Comparison of ENCODE assay signal across 33 cellular contexts in the genomic region with DNA sequence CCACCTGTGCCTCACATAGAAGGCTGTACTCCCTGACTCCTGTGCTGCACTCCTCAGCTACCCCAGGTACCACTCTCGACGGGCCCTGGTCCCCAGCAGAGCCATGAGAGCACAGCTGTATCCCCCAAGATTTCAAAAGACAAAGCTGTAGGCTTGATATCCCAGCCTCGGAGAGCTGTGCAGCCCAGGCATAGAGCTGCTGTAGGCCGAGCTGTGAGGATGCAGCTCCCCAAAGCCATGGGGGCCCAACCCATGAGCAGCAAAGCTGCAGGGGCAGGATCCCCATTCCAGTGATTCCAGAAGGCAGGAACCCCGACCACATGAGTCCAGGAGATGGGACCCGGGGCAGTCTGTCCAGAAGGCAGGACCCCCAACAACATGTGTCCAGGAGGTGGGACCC.
"Had no signal": no experiment of that assay in that cellular context is flagged by ENCODE, and none has a peak within 500 bp of the region (broad histone marks: within the 10 kb centered on the region; RNA-seq: fewer than 3 reads in every experiment).

No MANE protein-coding gene starts in this region.

- H3K4me1 ChIP-seq: adrenal gland, ascending aorta, breast epithelium, colonic mucosa had no signal

- H3K27ac Mint-ChIP-seq: activated B cell treated with CpG ODN at 0.5 μM for 24 hours; activated CD8-positive, alpha-beta T cell treated with anti-CD3 and anti-CD28 coated beads for 36 hours; activated naive CD4-positive, alpha-beta T cell treated with anti-CD3 and anti-CD28 coated beads for 36 hours; activated naive CD4-positive, alpha-beta T cell treated with anti-CD3 and anti-CD28 coated beads, Interleukin-2, amount 50 U/mL, for 24 hours; activated naive CD8-positive, alpha-beta T cell treated with anti-CD3 and anti-CD28 coated beads for 36 hours; activated naive CD8-positive, alpha-beta T cell treated with anti-CD3 and anti-CD28 coated beads, Interleukin-2, amount 50 U/mL, for 24 hours; activated T-helper 17 cell treated with anti-CD3 and anti-CD28 coated beads, Interleukin-2, amount 50 U/mL, for 72 hours; brain; endodermal cell; T-helper 17 cell; T-helper 2 cell treated with Interferon-gamma antibody and Interleukin-4, amounts not matched to agents 5 μg/mL and 100 μg/mL, for 36 hours had no signal

- H3K27me3 ChIP-seq: adrenal gland, ascending aorta, breast epithelium, cardiac muscle cell, colonic mucosa had no signal

- DNase-seq: activated B cell treated with CpG ODN at 0.5 μM for 24 hours; activated CD4-positive, alpha-beta T cell treated with anti-CD3 and anti-CD28 coated beads for 48 hours; activated CD4-positive, alpha-beta T cell treated with anti-CD3 and anti-CD28 coated beads, Interleukin-2, amount 50 U/mL, for 1 hour; activated CD4-positive, alpha-beta T cell treated with anti-CD3 and anti-CD28 coated beads, Interleukin-2, amount 50 U/mL, for 48 hours; activated CD8-positive, alpha-beta memory T cell treated with anti-CD3 and anti-CD28 coated beads for 24 hours; activated CD8-positive, alpha-beta T cell treated with anti-CD3 and anti-CD28 coated beads for 36 hours; activated effector memory CD4-positive, alpha-beta T cell treated with Interleukin-2 at 50 U/mL for 16 hours; activated gamma-delta T cell treated with Interleukin-2 at 50 U/mL for 16 hours; activated naive CD4-positive, alpha-beta T cell treated with anti-CD3 and anti-CD28 coated beads for 36 hours; activated naive CD8-positive, alpha-beta T cell treated with anti-CD3 and anti-CD28 coated beads for 36 hours; activated naive CD8-positive, alpha-beta T cell treated with anti-CD3 and anti-CD28 coated beads, Interleukin-2, amount 50 U/mL, for 24 hours; activated T-cell treated with anti-CD3 and anti-CD28 coated beads, Interleukin-2, amount 50 U/mL, for 4 hours; adrenal gland; amygdala; central memory CD4-positive, alpha-beta T cell; cerebellar nuclear complex; colonic mucosa; effector memory CD4-positive, alpha-beta T cell; endodermal cell; foreskin fibroblast; T-helper 1 cell; T-helper 17 cell; T1000; WERI-Rb-1 had no signal

- H3K36me3 Mint-ChIP-seq: activated naive CD4-positive, alpha-beta T cell treated with anti-CD3 and anti-CD28 coated beads, Interleukin-2, amount 50 U/mL, for 24 hours; activated naive CD8-positive, alpha-beta T cell treated with anti-CD3 and anti-CD28 coated beads for 36 hours; brain had no signal

- H3K36me3 ChIP-seq: adrenal gland, ascending aorta, breast epithelium, cardiac muscle cell, colonic mucosa, WERI-Rb-1 had no signal

- H3K27me3 Mint-ChIP-seq: activated CD8-positive, alpha-beta T cell treated with anti-CD3 and anti-CD28 coated beads for 36 hours; activated naive CD8-positive, alpha-beta T cell treated with anti-CD3 and anti-CD28 coated beads, Interleukin-2, amount 50 U/mL, for 24 hours; T-helper 17 cell had no signal

- H3K9me3 ChIP-seq: adrenal gland, ascending aorta, breast epithelium, colonic mucosa had no signal

- H3K9me3 Mint-ChIP-seq: activated B cell treated with CpG ODN at 0.5 μM for 24 hours; activated naive CD8-positive, alpha-beta T cell treated with anti-CD3 and anti-CD28 coated beads, Interleukin-2, amount 50 U/mL, for 24 hours; brain; endodermal cell; T-helper 2 cell treated with Interferon-gamma antibody and Interleukin-4, amounts not matched to agents 5 μg/mL and 100 μg/mL, for 36 hours had no signal

- H3K4me1 Mint-ChIP-seq: activated B cell treated with CpG ODN at 0.5 μM for 24 hours; activated naive CD4-positive, alpha-beta T cell treated with anti-CD3 and anti-CD28 coated beads, Interleukin-2, amount 50 U/mL, for 24 hours; activated naive CD8-positive, alpha-beta T cell treated with anti-CD3 and anti-CD28 coated beads for 36 hours; activated naive CD8-positive, alpha-beta T cell treated with anti-CD3 and anti-CD28 coated beads, Interleukin-2, amount 50 U/mL, for 24 hours; activated T-helper 17 cell treated with anti-CD3 and anti-CD28 coated beads, Interleukin-2, amount 50 U/mL, for 72 hours; endodermal cell; T-helper 17 cell had no signal

- H3K4me3 Mint-ChIP-seq: activated B cell treated with CpG ODN at 0.5 μM for 24 hours; activated CD8-positive, alpha-beta T cell treated with anti-CD3 and anti-CD28 coated beads for 36 hours; activated naive CD4-positive, alpha-beta T cell treated with anti-CD3 and anti-CD28 coated beads for 36 hours; activated naive CD4-positive, alpha-beta T cell treated with anti-CD3 and anti-CD28 coated beads, Interleukin-2, amount 50 U/mL, for 24 hours; activated naive CD8-positive, alpha-beta T cell treated with anti-CD3 and anti-CD28 coated beads for 36 hours; activated naive CD8-positive, alpha-beta T cell treated with anti-CD3 and anti-CD28 coated beads, Interleukin-2, amount 50 U/mL, for 24 hours; activated T-cell treated with anti-CD3 and anti-CD28 coated beads, Interleukin-2, amount 50 U/mL, for 4 hours; activated T-helper 17 cell treated with anti-CD3 and anti-CD28 coated beads, Interleukin-2, amount 50 U/mL, for 72 hours; brain; endodermal cell; T-helper 17 cell; T-helper 2 cell treated with Interferon-gamma antibody and Interleukin-4, amounts not matched to agents 5 μg/mL and 100 μg/mL, for 36 hours had no signal

- ATAC-seq: activated CD4-positive, CD25-positive, alpha-beta regulatory T cell treated with anti-CD3 and anti-CD28 coated beads, Interleukin-2, amount 50 U/mL, for 24 hours; activated CD8-positive, alpha-beta T cell treated with anti-CD3 and anti-CD28 coated beads for 36 hours; activated naive CD8-positive, alpha-beta T cell treated with anti-CD3 and anti-CD28 coated beads, Interleukin-2, amount 50 U/mL, for 24 hours; activated T-helper 17 cell treated with anti-CD3 and anti-CD28 coated beads, Interleukin-2, amount 50 U/mL, for 72 hours; esophagus mucosa; T-helper 17 cell had no signal

- H3K4me3 ChIP-seq: adrenal gland, ascending aorta, breast epithelium, cardiac muscle cell, colonic mucosa had no signal

- H3K27ac ChIP-seq: adrenal gland, ascending aorta, breast epithelium, cardiac muscle cell, colonic mucosa, WERI-Rb-1 had no signal
